In the genomic region with DNA sequence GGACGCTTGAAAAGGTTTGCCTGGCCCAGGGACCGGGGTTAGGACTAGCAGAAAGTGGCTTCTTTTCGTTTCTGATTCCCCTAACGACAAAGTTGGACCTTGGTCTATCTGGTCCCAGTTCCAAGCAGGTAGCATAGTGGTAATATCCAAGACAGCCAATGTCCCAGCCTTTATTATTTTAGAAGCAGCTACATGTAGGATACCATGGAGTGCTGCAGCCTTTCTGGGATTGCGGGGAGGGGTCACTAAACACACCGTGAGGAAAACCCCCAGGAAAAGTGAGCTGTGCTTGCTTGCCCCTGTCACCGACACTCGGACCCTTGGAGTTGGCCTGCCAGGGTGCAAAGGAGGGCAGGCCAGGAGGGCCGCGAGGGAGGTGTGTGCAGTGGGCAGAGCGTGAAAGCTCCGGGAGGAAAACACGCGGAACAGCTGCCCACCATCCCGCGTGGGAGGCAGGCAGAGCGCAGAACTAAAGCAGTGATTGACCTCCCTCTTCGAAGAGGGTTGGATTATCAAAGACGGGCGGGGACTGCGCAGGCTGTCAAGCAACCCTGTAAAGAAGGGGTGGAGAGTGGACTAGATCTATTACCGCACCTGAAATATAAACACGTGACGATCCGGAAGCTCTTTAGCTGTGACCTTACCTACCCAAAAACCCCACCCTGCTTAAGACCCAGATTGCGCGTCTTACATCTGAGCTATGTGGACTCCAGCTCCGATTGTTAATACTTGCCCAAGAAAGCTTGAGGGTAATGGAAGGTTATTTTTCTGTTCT, we compare ENCODE assay signal across 8 cellular contexts. TPM values are rescaled to one million over a fixed set of nuclear protein-coding genes. Genes with fewer than 3 reads are reported as not detected.
A peak's percentile ranks its signal among the peaks of the same experiment; 100 is the strongest.
DNase-seq lines count a peak whose midpoint lies in the region; ATAC-seq and TF ChIP-seq lines count a peak whose summit lies in the region.

No MANE protein-coding gene starts in this region.

- peak overlapping the region; percentile 92 for H3K4me3 Mint-ChIP-seq in dendritic cell treated with granulocyte-macrophage colony-stimulating factor and Interleukin-4, amounts not matched to agents 40 ng/mL and 50 ng/mL, for 4 days
- H3K4me3 Mint-ChIP-seq in stimulated activated memory B cell treated with anti-CD40 and anti-IgM and Interleukin-4, amounts not matched to agents 10 μg/mL and 1 μg/mL and 100 μg/mL, for 72 hours = peak overlapping the region; percentile 91

- peak; percentile 23 for DNase-seq in HEK293T (ENCODE audit: extremely low spot score)
- peak; percentile 68 for DNase-seq in NCI-H1694 treated with DMSO at 0.1 percent for 48 hours (lab: John Stamatoyannopoulos, UW)
- DNase-seq in lower leg skin (ENCODE audit: low spot score in 2 of 2) = peak in 1 of 2 donors; percentile 87
- DNase-seq in DMS114 treated with DMSO at 0.1 percent for 48 hours (lab: John Stamatoyannopoulos, UW; ENCODE audit: unreplicated experiment) = no peak

- H3K4me3 ChIP-seq in lower leg skin (ENCODE audit: low read depth, poor library complexity, severe bottlenecking) = peak overlapping the region; percentile 63

- POLR2A ChIA-PET in HEK293T (lab: Yijun Ruan, JAX) = interaction anchor here (0.6 to 1.7 kb wide), 9 partner anchors 10 to 74 kb away, joined by 3 to 5 read pairs (median 3); no protein-coding TSS in a partner anchor

- 2 to 4% methylated on average over 28 of the region's 28 CpGs for WGBS in lower leg skin, 2 donors

- peaks cover 9% of the 10 kb centered on the region for H3K9me3 Mint-ChIP-seq in dendritic cell treated with granulocyte-macrophage colony-stimulating factor and Interleukin-4, amounts not matched to agents 40 ng/mL and 50 ng/mL, for 4 days
- H3K9me3 Mint-ChIP-seq in stimulated activated memory B cell treated with anti-CD40 and anti-IgM and Interleukin-4, amounts not matched to agents 10 μg/mL and 1 μg/mL and 100 μg/mL, for 72 hours = peaks cover 4% of the 10 kb centered on the region

- H3K4me1 Mint-ChIP-seq in dendritic cell treated with granulocyte-macrophage colony-stimulating factor and Interleukin-4, amounts not matched to agents 40 ng/mL and 50 ng/mL, for 4 days (ENCODE audit: low read depth) = peaks cover 44% of the 10 kb centered on the region
- peaks cover 34% of the 10 kb centered on the region for H3K4me1 Mint-ChIP-seq in stimulated activated memory B cell treated with anti-CD40 and anti-IgM and Interleukin-4, amounts not matched to agents 10 μg/mL and 1 μg/mL and 100 μg/mL, for 72 hours

- intact Hi-C loops in dendritic cell treated with granulocyte-macrophage colony-stimulating factor and Interleukin-4, amounts not matched to agents 40 ng/mL and 50 ng/mL, for 4 days (cut with micrococcal nuclease) = loop anchor here (5.0 to 10.0 kb wide), 4 partner anchors 55 to 340 kb away; partner anchors contain the start of gene THUMPD2
- intact Hi-C loops in lower leg skin (cut with DNase I; ENCODE audit: low total_unique reads) = no loop called here

- CTCF ChIA-PET in HEK293T (lab: Yijun Ruan, JAX) = interaction anchor here (0.6 kb wide), 1 partner anchor 15 kb away, joined by 3 read pairs; no protein-coding TSS in a partner anchor

- peak; percentile 67 to 70 for ATAC-seq in activated CD4-positive, CD25-positive, alpha-beta regulatory T cell treated with anti-CD3 and anti-CD28 coated beads, Interleukin-2, amount 50 U/mL, for 24 hours
- peak; percentile 64 for ATAC-seq in stimulated activated memory B cell treated with anti-CD40 and anti-IgM and Interleukin-4, amounts not matched to agents 10 μg/mL and 1 μg/mL and 100 μg/mL, for 72 hours

- H3K27ac Mint-ChIP-seq in dendritic cell treated with granulocyte-macrophage colony-stimulating factor and Interleukin-4, amounts not matched to agents 40 ng/mL and 50 ng/mL, for 4 days = peak overlapping the region; percentile 89
- H3K27ac Mint-ChIP-seq in stimulated activated memory B cell treated with anti-CD40 and anti-IgM and Interleukin-4, amounts not matched to agents 10 μg/mL and 1 μg/mL and 100 μg/mL, for 72 hours = peak overlapping the region; percentile 87

- peaks cover 21% of the 10 kb centered on the region for H3K36me3 Mint-ChIP-seq in dendritic cell treated with granulocyte-macrophage colony-stimulating factor and Interleukin-4, amounts not matched to agents 40 ng/mL and 50 ng/mL, for 4 days (ENCODE audit: low read depth)
- H3K36me3 Mint-ChIP-seq in stimulated activated memory B cell treated with anti-CD40 and anti-IgM and Interleukin-4, amounts not matched to agents 10 μg/mL and 1 μg/mL and 100 μg/mL, for 72 hours = peaks cover 13% of the 10 kb centered on the region

- H3K27me3 Mint-ChIP-seq in dendritic cell treated with granulocyte-macrophage colony-stimulating factor and Interleukin-4, amounts not matched to agents 40 ng/mL and 50 ng/mL, for 4 days = peaks cover 7% of the 10 kb centered on the region
- H3K27me3 Mint-ChIP-seq in stimulated activated memory B cell treated with anti-CD40 and anti-IgM and Interleukin-4, amounts not matched to agents 10 μg/mL and 1 μg/mL and 100 μg/mL, for 72 hours = no peaks in the 10 kb centered on the region

- no peak for TF ChIP-seq CTCF in lower leg skin (IDR thresholded peaks at IDR 0.05)

- TF ChIP-seq POLR2A in GM15510 (IDR thresholded peaks at IDR 0.05; ENCODE audit: borderline replicate concordance, extremely low read depth, insufficient read length) (peak; percentile 27), lower leg skin (IDR thresholded peaks at IDR 0.05) (no peak)

TF ChIP-seq in HEK293T, 16 proteins besides CTCF, POLR2A, EP300 and RAD21:
- TF ChIP-seq ARNT (IDR thresholded peaks at IDR 0.05) (no peak), TARDBP (IDR thresholded peaks at IDR 0.05) (peak; percentile 65; the same call in 1 of the 2 replicates)
- TF ChIP-seq, protein P1, sequence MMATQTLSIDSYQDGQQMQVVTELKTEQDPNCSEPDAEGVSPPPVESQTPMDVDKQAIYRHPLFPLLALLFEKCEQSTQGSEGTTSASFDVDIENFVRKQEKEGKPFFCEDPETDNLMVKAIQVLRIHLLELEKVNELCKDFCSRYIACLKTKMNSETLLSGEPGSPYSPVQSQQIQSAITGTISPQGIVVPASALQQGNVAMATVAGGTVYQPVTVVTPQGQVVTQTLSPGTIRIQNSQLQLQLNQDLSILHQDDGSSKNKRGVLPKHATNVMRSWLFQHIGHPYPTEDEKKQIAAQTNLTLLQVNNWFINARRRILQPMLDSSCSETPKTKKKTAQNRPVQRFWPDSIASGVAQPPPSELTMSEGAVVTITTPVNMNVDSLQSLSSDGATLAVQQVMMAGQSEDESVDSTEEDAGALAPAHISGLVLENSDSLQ (IDR thresholded peaks at IDR 0.05) = peak; percentile 2; the same call in 1 of the 2 replicates

RNA-seq across cellular contexts. Expression of gene MAP4K3, which starts 0.6 kb away (rescaled TPM):
- total RNA-seq in lower leg skin = 10 to 100 TPM; 43.1 to 68.8 (median 45.6) TPM
